In the genomic region with DNA sequence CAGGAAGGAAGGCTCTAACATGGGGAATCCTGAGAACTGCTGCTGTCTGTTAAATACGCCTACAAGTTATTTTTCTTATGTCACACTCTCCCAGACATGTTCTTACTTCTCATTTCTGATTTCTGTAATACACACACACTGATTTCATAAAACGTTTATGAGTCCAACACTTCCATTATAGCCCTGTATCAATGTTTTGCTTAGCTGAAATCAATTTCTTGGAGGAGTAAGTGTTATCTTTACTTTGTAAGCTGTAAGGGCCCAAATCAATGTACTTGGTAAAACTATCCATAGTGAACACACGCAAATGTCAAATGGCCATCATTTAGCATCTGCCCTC, we compare ENCODE assay signal across 8 cellular contexts. TPM values are rescaled to one million over a fixed set of nuclear protein-coding genes. Genes with fewer than 3 reads are reported as not detected.
DNase-seq lines count a peak whose midpoint lies in the region; ATAC-seq and TF ChIP-seq lines count a peak whose summit lies in the region.

No MANE protein-coding gene starts in this region.

- H3K9me3 ChIP-seq in adipocyte (ENCODE audit: control insufficient read depth, low read length) = no peaks in the 10 kb centered on the region

- peaks cover 3% of the 10 kb centered on the region for H3K9me3 Mint-ChIP-seq in T-helper 2 cell treated with Interferon-gamma antibody and Interleukin-4, amounts not matched to agents 5 μg/mL and 100 μg/mL, for 36 hours

- H3K4me1 Mint-ChIP-seq in T-helper 2 cell treated with Interferon-gamma antibody and Interleukin-4, amounts not matched to agents 5 μg/mL and 100 μg/mL, for 36 hours (ENCODE audit: low read depth) = peaks cover 26% of the 10 kb centered on the region

- H3K9ac ChIP-seq in adipocyte (ENCODE audit: low read length) = peak overlapping the region; percentile 98

- H3K27me3 Mint-ChIP-seq in T-helper 2 cell treated with Interferon-gamma antibody and Interleukin-4, amounts not matched to agents 5 μg/mL and 100 μg/mL, for 36 hours (ENCODE audit: low read depth) = no peaks in the 10 kb centered on the region

- H3K36me3 Mint-ChIP-seq in T-helper 2 cell treated with Interferon-gamma antibody and Interleukin-4, amounts not matched to agents 5 μg/mL and 100 μg/mL, for 36 hours (ENCODE audit: low read depth) = peaks cover 28% of the 10 kb centered on the region

- no peak for ATAC-seq in HG03565 (IDR thresholded peaks at IDR 0.05; ENCODE audit: unreplicated experiment)
- no peak for ATAC-seq in HG02588 (IDR thresholded peaks at IDR 0.05; ENCODE audit: unreplicated experiment)

- peak overlapping the region; percentile 96 for H3K4me3 ChIP-seq in adipocyte (ENCODE audit: low read length)
- H3K4me3 ChIP-seq in kidney epithelial cell (ENCODE audit: low read depth, low read length) = peak overlapping the region; percentile 56

- peak overlapping the region; percentile 89 for H3K4me3 Mint-ChIP-seq in T-helper 2 cell treated with Interferon-gamma antibody and Interleukin-4, amounts not matched to agents 5 μg/mL and 100 μg/mL, for 36 hours

- DNase-seq in T-helper 2 cell treated with Interferon-gamma antibody and Interleukin-4, amounts not matched to agents 5 μg/mL and 100 μg/mL, for 36 hours (ENCODE audit: low spot score) = no peak
- DNase-seq in T-helper 2 cell (no peak), adipocyte (ENCODE audit: low read depth) (no peak), kidney epithelial cell (ENCODE audit: low read depth) (no peak), NCI-H146 treated with DMSO at 0.1 percent for 48 hours (lab: John Stamatoyannopoulos, UW; ENCODE audit: unreplicated experiment) (no peak)

- H3K27ac Mint-ChIP-seq in T-helper 2 cell treated with Interferon-gamma antibody and Interleukin-4, amounts not matched to agents 5 μg/mL and 100 μg/mL, for 36 hours = peak overlapping the region; percentile 97

- H3K27me3 ChIP-seq in adipocyte (replicated peaks; ENCODE audit: control insufficient read depth, insufficient read depth, low read length) (no peaks in the 10 kb centered on the region), kidney epithelial cell (ENCODE audit: control insufficient read depth, insufficient read depth, low read length) (no peaks in the 10 kb centered on the region)

- H3K36me3 ChIP-seq in adipocyte (ENCODE audit: control insufficient read depth, insufficient read depth, low read length, severe bottlenecking) (peaks cover 20% of the 10 kb centered on the region), kidney epithelial cell (ENCODE audit: control insufficient read depth, insufficient read depth, low read length) (no peaks in the 10 kb centered on the region)

- peaks cover 13% of the 10 kb centered on the region for H3K4me1 ChIP-seq in adipocyte (ENCODE audit: control insufficient read depth, insufficient read depth, low read length)

- H3K27ac ChIP-seq in temporal lobe (ENCODE audit: low read depth, low read length) = peak overlapping the region; percentile 99

- no peak for TF ChIP-seq CTCF in kidney epithelial cell (IDR thresholded peaks at IDR 0.05; ENCODE audit: insufficient read depth, low read length, poor library complexity, severe bottlenecking)

RNA-seq across cellular contexts. Expression of a gene that starts 0.8 kb away (rescaled TPM):
- total RNA-seq in kidney epithelial cell (59.9 and 76.3 TPM in 2 replicates), temporal lobe (40.6 TPM)

RNA-seq across cellular contexts. Expression of a gene that starts 7.2 kb away (rescaled TPM):
- total RNA-seq in kidney epithelial cell = 76.0 and 106 TPM in 2 replicates
- total RNA-seq in temporal lobe = 25.1 TPM

RNA-seq across cellular contexts. Expression of a gene that starts 39.4 kb away (rescaled TPM):
- total RNA-seq in kidney epithelial cell = 29.8 TPM in 2 replicates
- total RNA-seq in temporal lobe = 10.1 TPM

RNA-seq across cellular contexts. Expression of a gene that starts 39.6 kb away (rescaled TPM):
- total RNA-seq in kidney epithelial cell (18.5 and 21.6 TPM in 2 replicates), temporal lobe (21.1 TPM)
